In genomic region chr19:54002495-54003315, GRCh38 we compare ENCODE assay signal across 20 cellular contexts. TPM values are rescaled to one million over a fixed set of nuclear protein-coding genes. Genes with fewer than 3 reads are reported as not detected.
"Had no signal": no experiment of that assay in that cellular context is flagged by ENCODE, and none has a peak within 500 bp of the region (broad histone marks: within the 10 kb centered on the region; RNA-seq: fewer than 3 reads in every experiment).

No MANE protein-coding gene starts in this region.

- H3K36me3 ChIP-seq: esophagus squamous epithelium, lower lobe of right lung, thoracic aorta, upper lobe of right lung had no signal

- H3K9me3 Mint-ChIP-seq: activated naive CD8-positive, alpha-beta T cell treated with anti-CD3 and anti-CD28 coated beads, Interleukin-2, amount 10 ng/mL, durations not matched to agents 7 days and 5 days; activated T-helper 1 cell treated with anti-CD3 and anti-CD28 coated beads, Interleukin-12 subunit alpha, Interleukin-12 subunit beta, Interleukin-2, Interleukin-4 antibody, amounts not matched to agents 30 ng/mL and 10 ng/mL and 1 ng/mL, durations not matched to agents 14 hours and 24 hours and 36 hours; neural crest cell; T-cell had no signal

- DNase-seq: activated CD4-positive, alpha-beta T cell treated with anti-CD3 and anti-CD28 coated beads, Interleukin-2, amount 50 U/mL, for 1 hour; activated naive CD4-positive, alpha-beta T cell; activated naive CD8-positive, alpha-beta T cell treated with anti-CD3 and anti-CD28 coated beads, Interleukin-2, amount 10 ng/mL, durations not matched to agents 7 days and 5 days; anterior cingulate cortex; dorsolateral prefrontal cortex; esophagus squamous epithelium; foreskin melanocyte; lower lobe of right lung; stimulated activated CD4-positive, alpha-beta T cell treated with anti-CD3 and anti-CD28 coated beads, Interleukin-1b, Interleukin-23, amount 100 ng/mL, for 48 hours; T-cell; T-helper 9 cell; upper lobe of right lung had no signal

- H3K9me3 ChIP-seq: esophagus squamous epithelium, lower lobe of right lung, thoracic aorta, upper lobe of right lung had no signal

- H3K4me3 ChIP-seq: dorsolateral prefrontal cortex, esophagus squamous epithelium, lower lobe of right lung, thoracic aorta, upper lobe of right lung had no signal

- ATAC-seq: lower lobe of right lung, sciatic nerve, T-cell, upper lobe of right lung had no signal

- H3K4me1 ChIP-seq: esophagus squamous epithelium, lower lobe of right lung, upper lobe of right lung had no signal

- H3K36me3 Mint-ChIP-seq: activated naive CD8-positive, alpha-beta T cell treated with anti-CD3 and anti-CD28 coated beads, Interleukin-2, amount 10 ng/mL, durations not matched to agents 7 days and 5 days; T-cell had no signal

- H3K27ac Mint-ChIP-seq: activated naive CD8-positive, alpha-beta T cell treated with anti-CD3 and anti-CD28 coated beads, Interleukin-2, amount 10 ng/mL, durations not matched to agents 7 days and 5 days; activated T-helper 1 cell treated with anti-CD3 and anti-CD28 coated beads, Interleukin-12 subunit alpha, Interleukin-12 subunit beta, Interleukin-2, Interleukin-4 antibody, amounts not matched to agents 30 ng/mL and 10 ng/mL and 1 ng/mL, durations not matched to agents 14 hours and 24 hours and 36 hours; T-cell had no signal

- H3K27ac ChIP-seq: dorsolateral prefrontal cortex, esophagus squamous epithelium, lower lobe of right lung, thoracic aorta, upper lobe of right lung had no signal

- H3K4me1 Mint-ChIP-seq: activated naive CD8-positive, alpha-beta T cell treated with anti-CD3 and anti-CD28 coated beads, Interleukin-2, amount 10 ng/mL, durations not matched to agents 7 days and 5 days; T-cell had no signal

- FAIRE-seq: endometrium had no signal

- H3K4me3 Mint-ChIP-seq: activated naive CD8-positive, alpha-beta T cell treated with anti-CD3 and anti-CD28 coated beads, Interleukin-2, amount 10 ng/mL, durations not matched to agents 7 days and 5 days; activated T-helper 1 cell treated with anti-CD3 and anti-CD28 coated beads, Interleukin-12 subunit alpha, Interleukin-12 subunit beta, Interleukin-2, Interleukin-4 antibody, amounts not matched to agents 30 ng/mL and 10 ng/mL and 1 ng/mL, durations not matched to agents 14 hours and 24 hours and 36 hours; neural crest cell; T-cell had no signal

RNA-seq across cellular contexts. Expression of gene CACNG6, which starts 11.3 kb away (rescaled TPM):
- total RNA-seq: activated CD8-positive, alpha-beta memory T cell treated with anti-CD3 and anti-CD28 coated beads for 36 hours; activated naive CD8-positive, alpha-beta T cell treated with anti-CD3 and anti-CD28 coated beads, Interleukin-2, amount 10 ng/mL, durations not matched to agents 7 days and 5 days; activated T-helper 1 cell treated with anti-CD3 and anti-CD28 coated beads, Interleukin-12 subunit alpha, Interleukin-12 subunit beta, Interleukin-2, Interleukin-4 antibody, amounts not matched to agents 30 ng/mL and 10 ng/mL and 1 ng/mL, durations not matched to agents 14 hours and 24 hours and 36 hours; chondrocyte; osteocyte; sciatic nerve; T-cell; thoracic aorta; upper lobe of right lung had no signal

RNA-seq across cellular contexts. Expression of gene CACNG8, which starts 40.0 kb away (rescaled TPM):
- total RNA-seq: activated CD8-positive, alpha-beta memory T cell treated with anti-CD3 and anti-CD28 coated beads for 36 hours; activated naive CD8-positive, alpha-beta T cell treated with anti-CD3 and anti-CD28 coated beads, Interleukin-2, amount 10 ng/mL, durations not matched to agents 7 days and 5 days; activated T-helper 1 cell treated with anti-CD3 and anti-CD28 coated beads, Interleukin-12 subunit alpha, Interleukin-12 subunit beta, Interleukin-2, Interleukin-4 antibody, amounts not matched to agents 30 ng/mL and 10 ng/mL and 1 ng/mL, durations not matched to agents 14 hours and 24 hours and 36 hours; esophagus squamous epithelium; osteocyte; thoracic aorta had no signal
